8 cellular contexts compared by ENCODE assay signal in the genomic region with DNA sequence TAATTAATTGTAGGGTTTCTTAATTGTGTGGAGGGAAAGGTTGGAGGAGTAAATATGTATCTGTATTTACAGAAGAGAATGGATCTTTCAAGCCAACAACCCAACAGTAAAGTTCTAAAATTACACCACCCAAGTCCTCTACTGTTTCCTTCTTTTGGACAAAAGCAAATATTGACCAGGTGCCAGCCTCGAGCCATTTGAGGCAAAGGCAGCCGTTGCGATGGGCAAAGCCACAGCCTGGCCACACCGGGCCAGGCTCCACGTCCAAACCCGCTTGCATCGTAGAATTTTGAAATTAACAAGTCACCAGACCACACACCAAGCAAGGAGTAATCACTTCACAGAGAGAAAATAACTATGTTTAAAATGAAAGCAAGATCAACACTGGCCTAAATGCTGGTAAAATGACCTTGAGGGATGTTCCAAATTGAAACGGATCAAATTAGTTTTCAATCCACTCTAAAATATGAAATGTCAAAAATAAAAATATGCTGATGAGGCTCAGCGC.
A peak's percentile ranks its signal among the peaks of the same experiment; 100 is the strongest.
DNase-seq lines count a peak whose midpoint lies in the region; ATAC-seq, FAIRE-seq and TF ChIP-seq lines count a peak whose summit lies in the region.
"Not testable (repeated sequence)": the region's sequence is repeated elsewhere in the genome, so short reads cannot be mapped to it uniquely, and the experiment has no call there.

No MANE protein-coding gene starts in this region.

- H2AFZ ChIP-seq in KMS-11 (ENCODE audit: low read depth); astrocyte (ENCODE audit: low read depth, low read length): not testable (repeated sequence)

- H4K20me1 ChIP-seq in KMS-11 (ENCODE audit: insufficient read depth); astrocyte (ENCODE audit: insufficient read depth, low read length): not testable (repeated sequence)

- not testable (repeated sequence) for H3K27ac ChIP-seq in CD8-positive, alpha-beta T cell (ENCODE audit: low read depth, low read length); psoas muscle
- peak overlapping the region; percentile 92 for H3K27ac ChIP-seq in KMS-11
- peak overlapping the region; percentile 31 for H3K27ac ChIP-seq in astrocyte (ENCODE audit: low read depth, low read length)
- peak overlapping the region in 5 of 12 donors; percentile 45 to 62 (median 56) for H3K27ac ChIP-seq in heart left ventricle

- not testable (repeated sequence) for H3K36me3 ChIP-seq in CD8-positive, alpha-beta T cell (ENCODE audit: insufficient read depth, low read length); KMS-11 (ENCODE audit: insufficient read depth); astrocyte (ENCODE audit: insufficient read depth, low read length); heart left ventricle; psoas muscle (ENCODE audit: insufficient read depth in 1 of 2, low read depth in 1 of 2)

- H3K9me3 Mint-ChIP-seq in CD8-positive, alpha-beta T cell; T-helper 2 cell treated with Interferon-gamma antibody and Interleukin-4, amounts not matched to agents 5 μg/mL and 100 μg/mL, for 36 hours; astrocyte (ENCODE audit: unreplicated experiment): not testable (repeated sequence)

- not testable (repeated sequence) for H3K4me1 ChIP-seq in CD8-positive, alpha-beta T cell (ENCODE audit: insufficient read depth, low read length); astrocyte (ENCODE audit: insufficient read depth, low read length); psoas muscle
- peaks cover 20% of the 10 kb centered on the region for H3K4me1 ChIP-seq in KMS-11 (ENCODE audit: low read depth, poor library complexity, severe bottlenecking)
- H3K4me1 ChIP-seq in heart left ventricle: peaks cover 0 to 14% (median 0%) of the 10 kb centered on the region in 12 donors

- H3K27ac Mint-ChIP-seq in CD8-positive, alpha-beta T cell: peak overlapping the region; percentile 75
- peak overlapping the region; percentile 20 for H3K27ac Mint-ChIP-seq in T-helper 2 cell treated with Interferon-gamma antibody and Interleukin-4, amounts not matched to agents 5 μg/mL and 100 μg/mL, for 36 hours
- not testable (repeated sequence) for H3K27ac Mint-ChIP-seq in astrocyte (ENCODE audit: unreplicated experiment)

- CTCF ChIA-PET in CD8-positive, alpha-beta T cell (lab: Charles Lee): not testable (repeated sequence)

- H3K36me3 Mint-ChIP-seq in CD8-positive, alpha-beta T cell; T-helper 2 cell treated with Interferon-gamma antibody and Interleukin-4, amounts not matched to agents 5 μg/mL and 100 μg/mL, for 36 hours (ENCODE audit: low read depth); astrocyte (ENCODE audit: low read depth, unreplicated experiment): not testable (repeated sequence)

- H3K4me3 Mint-ChIP-seq in CD8-positive, alpha-beta T cell: peak overlapping the region; percentile 51
- not testable (repeated sequence) for H3K4me3 Mint-ChIP-seq in T-helper 2 cell treated with Interferon-gamma antibody and Interleukin-4, amounts not matched to agents 5 μg/mL and 100 μg/mL, for 36 hours; astrocyte (ENCODE audit: unreplicated experiment)

- not testable (repeated sequence) for H3K4me3 ChIP-seq in CD8-positive, alpha-beta T cell (ENCODE audit: low read depth, low read length); KMS-11 (IDR thresholded peaks at IDR 0.05; ENCODE audit: insufficient read depth, low read depth, low read length)
- peak overlapping the region; percentile 25 for H3K4me3 ChIP-seq in astrocyte (ENCODE audit: insufficient read depth, low read depth, low read length)
- H3K4me3 ChIP-seq in heart left ventricle: peak overlapping the region in 8 of 12 donors; percentile 6 to 48 (median 36)
- H3K4me3 ChIP-seq in psoas muscle: peak overlapping the region; percentile 42

- TF ChIP-seq CTCF in CD8-positive, alpha-beta T cell (IDR thresholded peaks at IDR 0.05); KMS-11 (conservative IDR thresholded peaks at IDR 0.05; ENCODE audit: low read depth, low read length); astrocyte (IDR thresholded peaks at IDR 0.05; ENCODE audit: insufficient read depth, low read depth, low read length); heart left ventricle (IDR thresholded peaks at IDR 0.05); psoas muscle (IDR thresholded peaks at IDR 0.05): not testable (repeated sequence)

- not testable (repeated sequence) for H3K9me3 ChIP-seq in CD8-positive, alpha-beta T cell (ENCODE audit: low read length); astrocyte (ENCODE audit: insufficient read depth, low read depth, low read length); heart left ventricle; psoas muscle

- H3K4me2 ChIP-seq in KMS-11: peak overlapping the region; percentile 72
- peak overlapping the region; percentile 76 for H3K4me2 ChIP-seq in astrocyte (ENCODE audit: low read length)

- H3K79me2 ChIP-seq in KMS-11 (ENCODE audit: insufficient read depth, low read depth): not testable (repeated sequence)
- H3K79me2 ChIP-seq in astrocyte (ENCODE audit: insufficient read depth, low read length): peaks cover 29% of the 10 kb centered on the region

- peak overlapping the region; percentile 74 for H3K9ac ChIP-seq in KMS-11
- peak overlapping the region; percentile 59 for H3K9ac ChIP-seq in astrocyte (ENCODE audit: low read length)

- not testable (repeated sequence) for ATAC-seq in CD8-positive, alpha-beta T cell
- ATAC-seq in GM21360 (IDR thresholded peaks at IDR 0.05; ENCODE audit: unreplicated experiment): peak; percentile 14
- ATAC-seq in HG02763 (IDR thresholded peaks at IDR 0.05; ENCODE audit: unreplicated experiment): peak; percentile 16
- ATAC-seq in heart left ventricle: peak in 3 of 4 donors; percentile 14 to 28 (median 16)
- ATAC-seq in psoas muscle: peak in 3 of 4 donors; percentile 19 to 36 (median 29)

- not testable (repeated sequence) for DNase-seq in CD8-positive, alpha-beta T cell; T-helper 2 cell treated with Interferon-gamma antibody and Interleukin-4, amounts not matched to agents 5 μg/mL and 100 μg/mL, for 36 hours (ENCODE audit: low spot score); astrocyte (ENCODE audit: low read depth); heart left ventricle; psoas muscle

- WGBS in heart left ventricle, 4 donors: 27 to 44% (median 37%) methylated on average over 1 to 5 of the region's 9 CpGs
- WGBS in psoas muscle, 3 donors: 7 to 11% (median 10%) methylated on average over 2 of the region's 9 CpGs

- POLR2A ChIA-PET in CD8-positive, alpha-beta T cell (lab: Charles Lee): not testable (repeated sequence)

- intact Hi-C loops in CD8-positive, alpha-beta T cell (cut with DNase I, micrococcal nuclease): loop anchor here in 1 of 2 experiments (10.0 kb wide), 1 partner anchor 337 kb away; no protein-coding TSS in a partner anchor
- intact Hi-C loops in heart left ventricle (cut with DNase I) (loop anchor here in 3 of 10 donors (10.0 kb wide), 1 partner anchor 337 kb away; no protein-coding TSS in a partner anchor), psoas muscle (cut with DNase I) (loop anchor here in 1 of 2 donors (10.0 kb wide), 1 partner anchor 337 kb away; no protein-coding TSS in a partner anchor)

- not testable (repeated sequence) for FAIRE-seq in astrocyte (lab: Jason Lieb, UNC)

- not testable (repeated sequence) for H3K27me3 ChIP-seq in CD8-positive, alpha-beta T cell (ENCODE audit: insufficient read depth, low read length); KMS-11 (ENCODE audit: insufficient read depth, low read depth); astrocyte (ENCODE audit: insufficient read depth, low read length); heart left ventricle; psoas muscle (ENCODE audit: insufficient read depth in 3 of 3, low read length in 2 of 3)

- H3K4me1 Mint-ChIP-seq in CD8-positive, alpha-beta T cell (ENCODE audit: low read depth); T-helper 2 cell treated with Interferon-gamma antibody and Interleukin-4, amounts not matched to agents 5 μg/mL and 100 μg/mL, for 36 hours (ENCODE audit: low read depth); astrocyte (ENCODE audit: low read depth, unreplicated experiment): not testable (repeated sequence)

- not testable (repeated sequence) for H3K27me3 Mint-ChIP-seq in CD8-positive, alpha-beta T cell (ENCODE audit: low read depth); T-helper 2 cell treated with Interferon-gamma antibody and Interleukin-4, amounts not matched to agents 5 μg/mL and 100 μg/mL, for 36 hours (ENCODE audit: low read depth); astrocyte (ENCODE audit: low read depth, unreplicated experiment)

- TF ChIP-seq POLR2A in heart left ventricle (IDR thresholded peaks at IDR 0.05): not testable (repeated sequence)
